In the genomic region with DNA sequence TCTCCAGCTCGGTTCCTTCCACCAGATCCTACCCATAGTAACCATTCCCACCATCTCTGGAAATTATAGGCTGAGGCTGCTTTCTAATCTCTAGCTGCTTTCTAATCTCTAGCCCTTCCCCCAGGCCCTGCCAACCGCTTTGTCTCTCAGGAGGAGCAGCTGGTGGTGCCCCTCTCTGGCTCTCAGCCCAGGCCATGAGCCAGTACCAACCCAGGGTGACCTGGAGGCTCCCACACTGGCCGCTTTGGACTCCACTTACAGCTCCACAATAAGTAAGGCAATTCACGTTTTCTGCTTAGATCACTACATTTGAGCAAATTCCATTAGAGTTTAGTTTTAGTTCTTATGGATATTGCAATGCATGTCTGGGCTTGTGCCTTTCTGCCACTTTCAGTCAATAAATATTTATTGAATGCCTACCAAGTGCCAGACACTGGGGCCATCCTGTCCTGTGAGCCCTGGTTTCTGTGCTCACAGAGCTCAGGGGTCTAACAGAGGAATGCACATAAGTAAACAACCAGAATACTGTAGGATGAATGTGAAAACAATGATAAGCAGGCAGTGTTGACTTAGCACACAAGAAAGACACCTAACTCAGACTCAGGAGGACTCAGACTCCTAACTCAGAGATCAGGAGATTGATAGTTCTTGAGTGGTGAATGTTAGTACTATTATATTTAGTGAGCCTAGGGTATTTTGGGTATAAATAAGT, we compare ENCODE assay signal across 23 cellular contexts. TPM values are rescaled to one million over a fixed set of nuclear protein-coding genes. Genes with fewer than 3 reads are reported as not detected.
DNase-seq lines count a peak whose midpoint lies in the region; ATAC-seq, FAIRE-seq and TF ChIP-seq lines count a peak whose summit lies in the region.
"Had no signal": no experiment of that assay in that cellular context is flagged by ENCODE, and none has a peak within 500 bp of the region (broad histone marks: within the 10 kb centered on the region; RNA-seq: fewer than 3 reads in every experiment).

No MANE protein-coding gene starts in this region.

- H3K4me1 ChIP-seq in A549 (0 out of 3 replicates have a peak, but pooled peaks cover 9% of the 10 kb centered on the region), astrocyte (ENCODE audit: insufficient read depth, low read length) (no peaks in the 10 kb centered on the region), hepatocyte (ENCODE audit: insufficient read depth) (no peaks in the 10 kb centered on the region), Karpas-422 (ENCODE audit: low read length) (no peaks in the 10 kb centered on the region), aorta (ENCODE audit: control insufficient read depth in 1 of 2, insufficient read depth in 2 of 2, low read length in 2 of 2) (no peaks in the 10 kb centered on the region)
- H3K4me1 ChIP-seq: esophagus muscularis mucosa, gastroesophageal sphincter, transverse colon had no signal

- H3K27me3 ChIP-seq in astrocyte (ENCODE audit: insufficient read depth, low read length): no peaks in the 10 kb centered on the region
- H3K27me3 ChIP-seq in hepatocyte: no peaks in the 10 kb centered on the region
- no peaks in the 10 kb centered on the region for H3K27me3 ChIP-seq in Karpas-422 (ENCODE audit: low read length)
- H3K27me3 ChIP-seq in aorta (ENCODE audit: control insufficient read depth in 1 of 2, insufficient read depth in 2 of 2, low read length in 1 of 2): no peaks in the 10 kb centered on the region
- H3K27me3 ChIP-seq: brain microvascular endothelial cell, esophagus muscularis mucosa, gastroesophageal sphincter, ovary, transverse colon had no signal

- H3K36me3 Mint-ChIP-seq in astrocyte (ENCODE audit: low read depth, unreplicated experiment): peaks cover 12% of the 10 kb centered on the region

- POLR2A ChIA-PET in A549 (lab: Yijun Ruan, JAX): no interaction called here

- H3K4me1 Mint-ChIP-seq in astrocyte (ENCODE audit: low read depth, unreplicated experiment): no peaks in the 10 kb centered on the region
- H3K4me1 Mint-ChIP-seq: activated naive CD8-positive, alpha-beta T cell treated with anti-CD3 and anti-CD28 coated beads for 36 hours had no signal

- TF ChIP-seq RAD21 in A549 (conservative IDR thresholded peaks at IDR 0.05 in 1 of 2, IDR thresholded peaks at IDR 0.05 in 1 of 2): no peak

- H3K9me3 Mint-ChIP-seq in astrocyte (ENCODE audit: unreplicated experiment): no peaks in the 10 kb centered on the region
- H3K9me3 Mint-ChIP-seq: activated naive CD8-positive, alpha-beta T cell treated with anti-CD3 and anti-CD28 coated beads for 36 hours; naive B cell had no signal

- no peaks in the 10 kb centered on the region for H4K20me1 ChIP-seq in astrocyte (ENCODE audit: insufficient read depth, low read length)
- no peaks in the 10 kb centered on the region for H4K20me1 ChIP-seq in hepatocyte (ENCODE audit: insufficient read depth, poor library complexity, severe bottlenecking)
- no peaks in the 10 kb centered on the region for H4K20me1 ChIP-seq in Karpas-422 (ENCODE audit: insufficient read depth, low read depth, low read length)

- H3K4me2 ChIP-seq in A549: no peak overlapping the region
- no peak overlapping the region for H3K4me2 ChIP-seq in astrocyte (ENCODE audit: low read length)
- no peak overlapping the region for H3K4me2 ChIP-seq in hepatocyte
- H3K4me2 ChIP-seq in Karpas-422 (ENCODE audit: low read depth, low read length, poor library complexity, severe bottlenecking): no peak overlapping the region

- no peaks in the 10 kb centered on the region for H3K27me3 Mint-ChIP-seq in astrocyte (ENCODE audit: low read depth, unreplicated experiment)
- H3K27me3 Mint-ChIP-seq: activated naive CD8-positive, alpha-beta T cell treated with anti-CD3 and anti-CD28 coated beads for 36 hours; naive B cell had no signal

- no peaks in the 10 kb centered on the region for H3K9me3 ChIP-seq in A549
- no peaks in the 10 kb centered on the region for H3K9me3 ChIP-seq in astrocyte (ENCODE audit: insufficient read depth, low read depth, low read length)
- H3K9me3 ChIP-seq in hepatocyte (ENCODE audit: low read depth): no peaks in the 10 kb centered on the region
- no peaks in the 10 kb centered on the region for H3K9me3 ChIP-seq in Karpas-422 (ENCODE audit: low read length)
- no peaks in the 10 kb centered on the region for H3K9me3 ChIP-seq in aorta (ENCODE audit: control insufficient read depth, low read length)
- H3K9me3 ChIP-seq: esophagus muscularis mucosa, gastroesophageal sphincter, ovary, transverse colon had no signal

- 94% methylated on average over 4 of the region's 4 CpGs for WGBS in A549 (ENCODE audit: missing lambda C conversion rate)
- WGBS in hepatocyte (ENCODE audit: low lambda C conversion rate, missing lambda C conversion rate): 51% methylated on average over 4 of the region's 4 CpGs
- 66 to 88% methylated on average over 4 of the region's 4 CpGs for WGBS in aorta, 2 donors

- H3K27ac Mint-ChIP-seq in astrocyte (ENCODE audit: unreplicated experiment): no peak overlapping the region
- H3K27ac Mint-ChIP-seq: activated naive CD8-positive, alpha-beta T cell treated with anti-CD3 and anti-CD28 coated beads for 36 hours had no signal

- no peak for TF ChIP-seq EP300 in A549 (IDR thresholded peaks at IDR 0.05)

- no peak for ATAC-seq in A549
- ATAC-seq in aorta (ENCODE audit: low FRiP score): no peak
- ATAC-seq: gastroesophageal sphincter had no signal

- TF ChIP-seq POLR2A in A549 (IDR thresholded peaks at IDR 0.05; ENCODE audit: low read length): no peak

- intact Hi-C loops in aorta (cut with DNase I): no loop called here

- H2AFZ ChIP-seq in astrocyte (ENCODE audit: low read depth, low read length) (no peak overlapping the region), hepatocyte (no peak overlapping the region), Karpas-422 (ENCODE audit: low read length) (no peak overlapping the region)

- peak; percentile 13 for FAIRE-seq in A549 (lab: Jason Lieb, UNC)
- FAIRE-seq in astrocyte (lab: Jason Lieb, UNC): peak; percentile 96
- FAIRE-seq: TTC549 had no signal

- CTCF ChIA-PET in A549 (lab: Yijun Ruan, JAX): interaction anchor here (1.5 to 1.6 kb wide), 2 partner anchors 9 to 62 kb away, joined by 3 to 4 read pairs; no protein-coding TSS in a partner anchor

- no peaks in the 10 kb centered on the region for H3K9me2 ChIP-seq in hepatocyte (replicated peaks; ENCODE audit: insufficient read depth)
- no peaks in the 10 kb centered on the region for H3K9me2 ChIP-seq in Karpas-422 (replicated peaks; ENCODE audit: insufficient read depth, low read length)

- no peak overlapping the region for H3K4me3 Mint-ChIP-seq in astrocyte (ENCODE audit: unreplicated experiment)
- H3K4me3 Mint-ChIP-seq: activated naive CD8-positive, alpha-beta T cell treated with anti-CD3 and anti-CD28 coated beads for 36 hours had no signal

- H3K9ac ChIP-seq in astrocyte (ENCODE audit: low read length) (no peak overlapping the region), Karpas-422 (ENCODE audit: low read length) (no peak overlapping the region)

- peak overlapping the region in 1 of 2 experiments; percentile 52; a peak in 2 of 6 replicates for H3K27ac ChIP-seq in A549
- H3K27ac ChIP-seq in astrocyte (ENCODE audit: low read depth, low read length): no peak overlapping the region
- peak overlapping the region; percentile 21 for H3K27ac ChIP-seq in hepatocyte
- no peak overlapping the region for H3K27ac ChIP-seq in Karpas-422 (ENCODE audit: low read length)
- H3K27ac ChIP-seq in aorta (ENCODE audit: low read depth in 1 of 2, low read length in 2 of 2): no peak overlapping the region
- H3K27ac ChIP-seq: brain microvascular endothelial cell, esophagus muscularis mucosa, gastroesophageal sphincter, ovary, transverse colon had no signal

- H3K79me2 ChIP-seq in astrocyte (ENCODE audit: insufficient read depth, low read length) (no peaks in the 10 kb centered on the region), hepatocyte (no peaks in the 10 kb centered on the region), Karpas-422 (ENCODE audit: low read length) (no peaks in the 10 kb centered on the region)

- H3K4me3 ChIP-seq in A549: no peak overlapping the region
- H3K4me3 ChIP-seq in astrocyte (ENCODE audit: insufficient read depth, low read depth, low read length): no peak overlapping the region
- H3K4me3 ChIP-seq in hepatocyte: no peak overlapping the region
- H3K4me3 ChIP-seq in Karpas-422 (ENCODE audit: low read length): no peak overlapping the region
- H3K4me3 ChIP-seq in aorta (ENCODE audit: low read length in 2 of 2): no peak overlapping the region
- H3K4me3 ChIP-seq: esophagus muscularis mucosa, gastroesophageal sphincter, ovary, transverse colon had no signal

- DNase-seq in A549 (ENCODE audit: low read depth in 1 of 2, low spot score in 1 of 2) (no peak), Ammon's horn (ENCODE audit: low spot score) (peak; percentile 7), astrocyte (ENCODE audit: low read depth) (no peak), hepatocyte (ENCODE audit: low spot score) (no peak), Karpas-422 (no peak), aorta (no peak), NCI-H1436 (lab: John Stamatoyannopoulos, UW) (no peak)
- DNase-seq: activated CD4-positive, alpha-beta T cell treated with anti-CD3 and anti-CD28 coated beads for 48 hours; activated CD8-positive, alpha-beta memory T cell treated with anti-CD3 and anti-CD28 coated beads, Interleukin-2, amount 50 U/mL, for 48 hours; activated naive CD8-positive, alpha-beta T cell treated with anti-CD3 and anti-CD28 coated beads for 36 hours; AML-193; brain microvascular endothelial cell; naive B cell; NCI-H1105 treated with DMSO at 0.1 percent for 48 hours; NCI-H524 treated with DMSO at 0.1 percent for 48 hours; ovary; SHP77; stimulated activated CD4-positive, alpha-beta T cell treated with anti-CD3 and anti-CD28 coated beads, Interleukin-1b, Interleukin-23, amount 100 ng/mL, for 48 hours; stimulated activated naive CD4-positive, alpha-beta T cell treated with Interleukin-2 at 50 U/mL for 16 hours; transverse colon had no signal

- TF ChIP-seq CTCF in A549 (IDR thresholded peaks at IDR 0.05) (no peak), astrocyte (IDR thresholded peaks at IDR 0.05; ENCODE audit: insufficient read depth, low read depth, low read length) (no peak), hepatocyte (IDR thresholded peaks at IDR 0.05; ENCODE audit: poor library complexity) (no peak)

- H3K36me3 ChIP-seq in astrocyte (ENCODE audit: insufficient read depth, low read length) (peaks cover 3% of the 10 kb centered on the region), hepatocyte (replicated peaks; ENCODE audit: insufficient read depth, low read depth) (no peaks in the 10 kb centered on the region), Karpas-422 (ENCODE audit: insufficient read depth, low read length) (no peaks in the 10 kb centered on the region; the same call in 1 of the 2 replicates), aorta (ENCODE audit: control insufficient read depth in 1 of 2, insufficient read depth in 2 of 2, low read length in 1 of 2) (peaks cover 0 to 8% of the 10 kb centered on the region in 2 donors)
- H3K36me3 ChIP-seq: ovary, transverse colon had no signal

RNA-seq across cellular contexts. Expression of a gene that starts 38.9 kb away (rescaled TPM):
- 85.4 and 100 TPM in 2 replicates for polyA plus RNA-seq in A549 (2011; rRNA removed)
- 46.2 and 48.1 TPM in 2 replicates for polyA plus RNA-seq in A549 (2012; cell fraction: cytosol; rRNA removed)
- 55.1 and 84.6 TPM in 2 replicates for polyA plus RNA-seq in A549 (2012; cell fraction: nucleus; rRNA removed)
- polyA plus RNA-seq in A549 (2017; fragmentation: RNase III; extraction: RNeasy Plus Mini Kit Qiagen cat#74134 plus additional on column Dnase treatment): 72.1 to 79.4 TPM (median 76.7 TPM) in 3 replicates
- 76.7 and 87.6 TPM in 2 replicates for polyA minus RNA-seq in A549 (2011; rRNA and poly(A)+ RNA removed)
- total RNA-seq in astrocyte: 31.9 and 33.3 TPM in 2 replicates
- 14.0 and 15.3 TPM in 2 replicates for total RNA-seq in hepatocyte
- polyA plus RNA-seq in hepatocyte: 17.3 and 24.7 TPM in 2 replicates
- 15.7 and 25.0 TPM in 2 replicates for total RNA-seq in Karpas-422 (2014; rRNA removed; shearing (Covaris generic); ENCODE audit: low replicate concordance)
- 10 to 100 TPM; 53.9 to 57.3 TPM for total RNA-seq in aorta
- polyA plus RNA-seq in aorta: 1 to 10 TPM; 5.6 to 9.0 TPM

RNA-seq across cellular contexts. Expression of a gene that starts 39.1 kb away (rescaled TPM):
- 0.52 and 0.73 TPM in 2 replicates for polyA plus RNA-seq in A549 (2011; rRNA removed)
- polyA plus RNA-seq in A549 (2012; cell fraction: cytosol; rRNA removed): 0.24 and 0.29 TPM in 2 replicates
- 0.36 and 0.40 TPM in 2 replicates for polyA plus RNA-seq in A549 (2012; cell fraction: nucleus; rRNA removed)
- 0.96 to 1.5 TPM (median 1.1 TPM) in 3 replicates for polyA plus RNA-seq in A549 (2017; fragmentation: RNase III; extraction: RNeasy Plus Mini Kit Qiagen cat#74134 plus additional on column Dnase treatment)
- polyA minus RNA-seq in A549 (2011; rRNA and poly(A)+ RNA removed): 0.29 and 0.68 TPM in 2 replicates
- total RNA-seq in astrocyte: 0.34 and 0.46 TPM in 2 replicates
- total RNA-seq in hepatocyte: 0.24 and 1.1 TPM in 2 replicates
- polyA plus RNA-seq in hepatocyte: 0.86 and 1.2 TPM in 2 replicates
- total RNA-seq in Karpas-422 (2014; rRNA removed; shearing (Covaris generic); ENCODE audit: low replicate concordance): 0.40 and 0.89 TPM in 2 replicates
- total RNA-seq in aorta: under 1 TPM; 0.48 to 0.58 TPM
- polyA plus RNA-seq in aorta: 1 to 10 TPM in 1 of 2 donors, under 1 TPM in 1; 0.69 to 1.0 TPM

RNA-seq across cellular contexts. Expression of a gene that starts 50.6 kb away (rescaled TPM):
- polyA plus RNA-seq in A549 (2011; rRNA removed) (139 and 155 TPM in 2 replicates), A549 (2017; fragmentation: RNase III; extraction: RNeasy Plus Mini Kit Qiagen cat#74134 plus additional on column Dnase treatment) (147 to 153 TPM (median 149 TPM) in 3 replicates), hepatocyte (95.9 and 98.0 TPM in 2 replicates), aorta (10 to 100 TPM; 75.8 to 86.0 TPM)
- 268 and 301 TPM in 2 replicates for polyA plus RNA-seq in A549 (2012; cell fraction: cytosol; rRNA removed)
- 255 and 270 TPM in 2 replicates for polyA plus RNA-seq in A549 (2012; cell fraction: nucleus; rRNA removed)
- 81.2 and 115 TPM in 2 replicates for polyA minus RNA-seq in A549 (2011; rRNA and poly(A)+ RNA removed)
- total RNA-seq in astrocyte (87.4 and 96.8 TPM in 2 replicates), hepatocyte (66.1 and 70.8 TPM in 2 replicates), aorta (10 to 100 TPM; 51.0 to 64.2 TPM)
- 115 and 158 TPM in 2 replicates for total RNA-seq in Karpas-422 (2014; rRNA removed; shearing (Covaris generic); ENCODE audit: low replicate concordance)
